In the genomic region with DNA sequence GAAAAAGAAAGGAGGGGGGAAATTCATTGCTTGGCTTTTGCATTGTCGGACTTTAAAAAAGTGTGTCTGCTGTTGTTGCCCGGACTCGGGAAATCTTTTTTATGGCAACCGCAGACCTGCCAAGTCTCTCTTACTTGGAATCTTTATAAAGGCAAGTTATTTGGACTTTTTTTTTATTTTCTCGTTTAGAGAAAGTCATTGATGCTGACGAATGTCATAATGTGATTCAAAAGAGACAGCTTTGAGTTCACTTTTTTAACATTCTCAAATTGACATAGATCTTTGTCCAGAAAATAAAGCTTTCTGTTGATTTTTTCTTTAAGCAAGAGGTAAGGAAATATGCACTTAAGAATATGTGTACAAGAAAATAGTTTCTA, we compare ENCODE assay signal across 9 cellular contexts. TPM values are rescaled to one million over a fixed set of nuclear protein-coding genes. Genes with fewer than 3 reads are reported as not detected.
DNase-seq lines count a peak whose midpoint lies in the region; ATAC-seq and TF ChIP-seq lines count a peak whose summit lies in the region.
"Had no signal": no experiment of that assay in that cellular context is flagged by ENCODE, and none has a peak within 500 bp of the region (broad histone marks: within the 10 kb centered on the region; RNA-seq: fewer than 3 reads in every experiment).

No MANE protein-coding gene starts in this region.

- ATAC-seq in left lung (no peak), GM18502 (IDR thresholded peaks at IDR 0.05; ENCODE audit: poor library complexity, unreplicated experiment) (no peak)

- H3K4me1 ChIP-seq in adipocyte (ENCODE audit: control insufficient read depth, insufficient read depth, low read length) (peaks cover 12% of the 10 kb centered on the region), left lung (peaks cover 0 to 25% of the 10 kb centered on the region in 2 donors)

- DNase-seq in DMS79 treated with DMSO at 0.1 percent for 48 hours (lab: John Stamatoyannopoulos, UW) = peak; percentile 72
- DNase-seq in DMS79 (lab: John Stamatoyannopoulos, UW) = no peak
- no peak for DNase-seq in adipocyte (ENCODE audit: low read depth)
- DNase-seq in left lung = no peak
- DNase-seq in substantia nigra (lab: John Stamatoyannopoulos, UW) = no peak
- DNase-seq in H4 (ENCODE audit: low spot score) = no peak
- DNase-seq in HPDE6-E6E7 (ENCODE audit: extremely low spot score) = no peak

- no peaks in the 10 kb centered on the region for H3K9me3 ChIP-seq in adipocyte (ENCODE audit: control insufficient read depth, low read length)
- H3K9me3 ChIP-seq in left lung = no peaks in the 10 kb centered on the region

- peak overlapping the region; percentile 87 for H3K9ac ChIP-seq in adipocyte (ENCODE audit: low read length)

- intact Hi-C loops in left lung (cut with DNase I) = no loop called here

- H3K4me3 ChIP-seq in adipocyte (ENCODE audit: low read length) (peak overlapping the region; percentile 87), left lung (peak overlapping the region; percentile 17 to 30)

- H3K27ac ChIP-seq in left lung = peak overlapping the region; percentile 40 to 46
- H3K27ac ChIP-seq in substantia nigra (ENCODE audit: low read depth, low read length, poor library complexity, severe bottlenecking) = peak overlapping the region; percentile 49
- H3K27ac ChIP-seq: 22Rv1 had no signal

- H3K36me3 ChIP-seq in adipocyte (ENCODE audit: control insufficient read depth, insufficient read depth, low read length, severe bottlenecking) = no peaks in the 10 kb centered on the region
- H3K36me3 ChIP-seq in left lung = no peaks in the 10 kb centered on the region

- TF ChIP-seq CTCF in left lung (IDR thresholded peaks at IDR 0.05) = no peak

- H3K27me3 ChIP-seq in adipocyte (replicated peaks; ENCODE audit: control insufficient read depth, insufficient read depth, low read length) = no peaks in the 10 kb centered on the region
- H3K27me3 ChIP-seq in left lung = peaks cover 6 to 68% of the 10 kb centered on the region in 2 donors

RNA-seq across cellular contexts. Expression of a gene that starts 0.7 kb away (rescaled TPM):
- total RNA-seq in left lung = 10 to 100 TPM; 16.6 to 30.2 TPM
- total RNA-seq in H4 (2014; rRNA removed; shearing (Covaris generic)) = 6.8 and 8.2 TPM in 2 replicates
